Comparison of ENCODE assay signal across 19 cellular contexts in the genomic region with DNA sequence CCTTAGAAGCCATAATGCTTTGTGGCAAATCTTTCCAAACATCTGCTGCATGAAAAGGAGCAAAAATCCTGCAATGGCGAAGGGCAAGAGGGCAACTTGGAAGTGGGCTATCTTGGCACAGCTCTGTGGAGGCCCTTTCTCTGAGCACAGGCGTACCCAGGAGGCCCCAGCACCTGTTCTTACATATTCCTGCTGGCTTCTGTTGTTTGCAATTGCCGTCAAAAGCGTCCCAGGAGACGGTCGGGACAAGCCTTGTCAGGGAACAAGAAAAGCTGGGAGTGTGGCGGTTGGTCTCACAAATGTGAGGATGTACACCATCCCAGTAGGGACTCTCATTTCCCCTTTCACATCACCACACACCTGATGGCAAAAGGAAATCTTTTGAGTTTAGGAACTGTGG.
DNase-seq lines count a peak whose midpoint lies in the region; ATAC-seq and TF ChIP-seq lines count a peak whose summit lies in the region.
"Had no signal": no experiment of that assay in that cellular context is flagged by ENCODE, and none has a peak within 500 bp of the region (broad histone marks: within the 10 kb centered on the region; RNA-seq: fewer than 3 reads in every experiment).

No MANE protein-coding gene starts in this region.

- H3K79me2 ChIP-seq in GM23338 (replicated peaks; ENCODE audit: insufficient read depth) = no peaks in the 10 kb centered on the region
- no peaks in the 10 kb centered on the region for H3K79me2 ChIP-seq in neural progenitor cell (ENCODE audit: low read depth)

- H3K27ac ChIP-seq in GM23338 (ENCODE audit: low read depth) (no peak overlapping the region), neural progenitor cell (no peak overlapping the region), ovary (no peak overlapping the region)
- H3K27ac ChIP-seq: GM23248, tibial nerve had no signal

- intact Hi-C loops in ovary (cut with DNase I) = no loop called here
- intact Hi-C loops in posterior cingulate gyrus (cut with DNase I) = loop anchor here (10.0 kb wide), 1 partner anchor 117 kb away; no protein-coding TSS in a partner anchor

- 69 to 82% (median 75%) methylated on average over 7 of the region's 7 CpGs for WGBS in ovary, 3 donors

- H3K4me1 ChIP-seq in GM23338 (ENCODE audit: insufficient read depth) (no peaks in the 10 kb centered on the region), neural progenitor cell (peaks cover 53% of the 10 kb centered on the region), ovary (ENCODE audit: insufficient read depth) (no peaks in the 10 kb centered on the region)

- H3K36me3 Mint-ChIP-seq in GM23338 (ENCODE audit: low read depth) (no peaks in the 10 kb centered on the region), neural progenitor cell (no peaks in the 10 kb centered on the region)

- H3K9me3 Mint-ChIP-seq in GM23338 (no peaks in the 10 kb centered on the region), neural progenitor cell (no peaks in the 10 kb centered on the region)
- H3K9me3 Mint-ChIP-seq: CD4-positive, alpha-beta T cell; T-helper 1 cell treated with Interleukin-12 subunit alpha and Interleukin-12 subunit beta and Interleukin-4 antibody, amounts not matched to agents 30 μg/mL and 1 μg/mL, for 36 hours had no signal

- no peak for TF ChIP-seq EP300 in ovary (IDR thresholded peaks at IDR 0.05)

- H3K4me1 Mint-ChIP-seq in GM23338 (peaks cover 16% of the 10 kb centered on the region; the same call in 2 of the 3 replicates), neural progenitor cell (peaks cover 34% of the 10 kb centered on the region)

- no peaks in the 10 kb centered on the region for H3K27me3 Mint-ChIP-seq in GM23338 (ENCODE audit: insufficient read depth, low read depth, poor library complexity)
- peaks cover 32% of the 10 kb centered on the region for H3K27me3 Mint-ChIP-seq in neural progenitor cell (ENCODE audit: insufficient read depth, low read depth)
- H3K27me3 Mint-ChIP-seq: CD4-positive, alpha-beta T cell had no signal

- no peaks in the 10 kb centered on the region for H3K36me3 ChIP-seq in GM23338 (ENCODE audit: insufficient read depth)
- no peaks in the 10 kb centered on the region for H3K36me3 ChIP-seq in neural progenitor cell
- no peaks in the 10 kb centered on the region for H3K36me3 ChIP-seq in ovary
- H3K36me3 ChIP-seq: tibial nerve had no signal

- TF ChIP-seq POLR2A in ovary (IDR thresholded peaks at IDR 0.05) = no peak

- no peaks in the 10 kb centered on the region for H3K27me3 ChIP-seq in GM23338 (ENCODE audit: insufficient read depth)
- H3K27me3 ChIP-seq in neural progenitor cell = no peaks in the 10 kb centered on the region
- H3K27me3 ChIP-seq in ovary = no peaks in the 10 kb centered on the region
- H3K27me3 ChIP-seq: tibial nerve had no signal

- H3K9ac ChIP-seq in neural progenitor cell = no peak overlapping the region
- H3K9ac ChIP-seq: GM23248 had no signal

- H3K27ac Mint-ChIP-seq in GM23338 = no peak overlapping the region
- H3K27ac Mint-ChIP-seq in neural progenitor cell = no peak overlapping the region
- H3K27ac Mint-ChIP-seq: CD4-positive, alpha-beta T cell; T-helper 1 cell treated with Interleukin-12 subunit alpha and Interleukin-12 subunit beta and Interleukin-4 antibody, amounts not matched to agents 30 μg/mL and 1 μg/mL, for 36 hours had no signal

- no peak for ATAC-seq in GM23338

- H3K4me3 Mint-ChIP-seq in GM23338 = no peak overlapping the region
- H3K4me3 Mint-ChIP-seq in neural progenitor cell = no peak overlapping the region
- H3K4me3 Mint-ChIP-seq: CD4-positive, alpha-beta T cell; T-helper 1 cell treated with Interleukin-12 subunit alpha and Interleukin-12 subunit beta and Interleukin-4 antibody, amounts not matched to agents 30 μg/mL and 1 μg/mL, for 36 hours had no signal

- H3K9me3 ChIP-seq in neural progenitor cell (ENCODE audit: low read depth) (no peaks in the 10 kb centered on the region), ovary (no peaks in the 10 kb centered on the region)
- H3K9me3 ChIP-seq: tibial nerve had no signal

- DNase-seq in GM23338 (ENCODE audit: low spot score) = no peak
- peak; percentile 58 for DNase-seq in NCI-H187 treated with DMSO at 0.1 percent for 48 hours (lab: John Stamatoyannopoulos, UW)
- peak; percentile 17 to 74 for DNase-seq in NCI-H524 (lab: John Stamatoyannopoulos, UW)
- peak; percentile 35 for DNase-seq in neural progenitor cell (ENCODE audit: low spot score)
- no peak for DNase-seq in NK-92 (lab: John Stamatoyannopoulos, UW; ENCODE audit: unreplicated experiment)
- no peak for DNase-seq in ovary
- DNase-seq in posterior cingulate gyrus = no peak
- DNase-seq: activated gamma-delta T cell; CD4-positive, alpha-beta T cell; cerebellar nuclear complex; DMS53; erythroblast; foreskin fibroblast; GM23248; NCI-H226; RPMI8226; stimulated activated CD8-positive, alpha-beta memory T cell treated with anti-CD3 and anti-CD28 coated beads, Interleukin-4, amount 100 ng/mL, for 48 hours had no signal

- no peaks in the 10 kb centered on the region for H3K9me2 ChIP-seq in GM23338 (ENCODE audit: insufficient read depth)

- TF ChIP-seq CTCF in GM23338 (conservative IDR thresholded peaks at IDR 0.05; ENCODE audit: low read depth in 2 of 2) (no peak), neural progenitor cell (IDR thresholded peaks at IDR 0.05) (no peak), ovary (IDR thresholded peaks at IDR 0.05) (no peak)

- no peak overlapping the region for H3K4me2 ChIP-seq in GM23338
- H3K4me2 ChIP-seq in neural progenitor cell = peak overlapping the region; percentile 11

- H2AFZ ChIP-seq in GM23338 (peak overlapping the region; percentile 18; the same call in 1 of the 2 replicates), neural progenitor cell (replicated peaks) (peak overlapping the region; percentile 26)
- H2AFZ ChIP-seq: GM23248 had no signal

- H4K20me1 ChIP-seq in GM23338 (replicated peaks; ENCODE audit: insufficient read depth) = no peaks in the 10 kb centered on the region
- no peaks in the 10 kb centered on the region for H4K20me1 ChIP-seq in neural progenitor cell (ENCODE audit: low read depth)

- H3F3A ChIP-seq in GM23338 (replicated peaks; ENCODE audit: low read depth) (no peaks in the 10 kb centered on the region), neural progenitor cell (ENCODE audit: low read depth) (peaks cover 17% of the 10 kb centered on the region)

- H3K4me3 ChIP-seq in GM23338 (no peak overlapping the region), neural progenitor cell (no peak overlapping the region), ovary (no peak overlapping the region)
- H3K4me3 ChIP-seq: GM23248, tibial nerve had no signal

TF ChIP-seq in GM23338, 12 proteins besides CTCF, POLR2A, EP300 and RAD21 (continues in another document):
- TF ChIP-seq STAT1 (IDR thresholded peaks at IDR 0.05; ENCODE audit: unreplicated experiment) = no peak
- no peak for TF ChIP-seq POLR2AphosphoS5 (IDR thresholded peaks at IDR 0.05; ENCODE audit: low read depth)
- TF ChIP-seq CREB1 (CRISPR knock-in tag; IDR thresholded peaks at IDR 0.05; ENCODE audit: low read depth) = no peak
- TF ChIP-seq ZNF331 (CRISPR knock-in tag; IDR thresholded peaks at IDR 0.05; ENCODE audit: low read depth) = no peak
- TF ChIP-seq, protein P1, sequence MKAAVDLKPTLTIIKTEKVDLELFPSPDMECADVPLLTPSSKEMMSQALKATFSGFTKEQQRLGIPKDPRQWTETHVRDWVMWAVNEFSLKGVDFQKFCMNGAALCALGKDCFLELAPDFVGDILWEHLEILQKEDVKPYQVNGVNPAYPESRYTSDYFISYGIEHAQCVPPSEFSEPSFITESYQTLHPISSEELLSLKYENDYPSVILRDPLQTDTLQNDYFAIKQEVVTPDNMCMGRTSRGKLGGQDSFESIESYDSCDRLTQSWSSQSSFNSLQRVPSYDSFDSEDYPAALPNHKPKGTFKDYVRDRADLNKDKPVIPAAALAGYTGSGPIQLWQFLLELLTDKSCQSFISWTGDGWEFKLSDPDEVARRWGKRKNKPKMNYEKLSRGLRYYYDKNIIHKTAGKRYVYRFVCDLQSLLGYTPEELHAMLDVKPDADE (IDR thresholded peaks at IDR 0.05) = no peak
- TF ChIP-seq, protein P2, sequence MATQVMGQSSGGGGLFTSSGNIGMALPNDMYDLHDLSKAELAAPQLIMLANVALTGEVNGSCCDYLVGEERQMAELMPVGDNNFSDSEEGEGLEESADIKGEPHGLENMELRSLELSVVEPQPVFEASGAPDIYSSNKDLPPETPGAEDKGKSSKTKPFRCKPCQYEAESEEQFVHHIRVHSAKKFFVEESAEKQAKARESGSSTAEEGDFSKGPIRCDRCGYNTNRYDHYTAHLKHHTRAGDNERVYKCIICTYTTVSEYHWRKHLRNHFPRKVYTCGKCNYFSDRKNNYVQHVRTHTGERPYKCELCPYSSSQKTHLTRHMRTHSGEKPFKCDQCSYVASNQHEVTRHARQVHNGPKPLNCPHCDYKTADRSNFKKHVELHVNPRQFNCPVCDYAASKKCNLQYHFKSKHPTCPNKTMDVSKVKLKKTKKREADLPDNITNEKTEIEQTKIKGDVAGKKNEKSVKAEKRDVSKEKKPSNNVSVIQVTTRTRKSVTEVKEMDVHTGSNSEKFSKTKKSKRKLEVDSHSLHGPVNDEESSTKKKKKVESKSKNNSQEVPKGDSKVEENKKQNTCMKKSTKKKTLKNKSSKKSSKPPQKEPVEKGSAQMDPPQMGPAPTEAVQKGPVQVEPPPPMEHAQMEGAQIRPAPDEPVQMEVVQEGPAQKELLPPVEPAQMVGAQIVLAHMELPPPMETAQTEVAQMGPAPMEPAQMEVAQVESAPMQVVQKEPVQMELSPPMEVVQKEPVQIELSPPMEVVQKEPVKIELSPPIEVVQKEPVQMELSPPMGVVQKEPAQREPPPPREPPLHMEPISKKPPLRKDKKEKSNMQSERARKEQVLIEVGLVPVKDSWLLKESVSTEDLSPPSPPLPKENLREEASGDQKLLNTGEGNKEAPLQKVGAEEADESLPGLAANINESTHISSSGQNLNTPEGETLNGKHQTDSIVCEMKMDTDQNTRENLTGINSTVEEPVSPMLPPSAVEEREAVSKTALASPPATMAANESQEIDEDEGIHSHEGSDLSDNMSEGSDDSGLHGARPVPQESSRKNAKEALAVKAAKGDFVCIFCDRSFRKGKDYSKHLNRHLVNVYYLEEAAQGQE (IDR thresholded peaks at IDR 0.05; ENCODE audit: unreplicated experiment) = no peak
- no peak for TF ChIP-seq EZH2 (IDR thresholded peaks at IDR 0.05; ENCODE audit: low read depth, unreplicated experiment)
- TF ChIP-seq NANOG (IDR thresholded peaks at IDR 0.05; ENCODE audit: borderline replicate concordance) = no peak
- TF ChIP-seq EZH2phosphoT487 (IDR thresholded peaks at IDR 0.05; ENCODE audit: unreplicated experiment) = no peak
- TF ChIP-seq JUNB (IDR thresholded peaks at IDR 0.05; ENCODE audit: unreplicated experiment) = no peak

Comparison
In these comparisons a context has a peak if more than half of its experiments do, and no peak if none do; other contexts are left out.
1. DNase-seq: peak in NCI-H187 treated with DMSO at 0.1 percent for 48 hours (single experiment), NCI-H524 (2 of 2) and neural progenitor cell (single experiment); none in GM23338 (single experiment), NK-92 (single experiment), ovary (0 of 5) and posterior cingulate gyrus (0 of 10).